In the genomic region with DNA sequence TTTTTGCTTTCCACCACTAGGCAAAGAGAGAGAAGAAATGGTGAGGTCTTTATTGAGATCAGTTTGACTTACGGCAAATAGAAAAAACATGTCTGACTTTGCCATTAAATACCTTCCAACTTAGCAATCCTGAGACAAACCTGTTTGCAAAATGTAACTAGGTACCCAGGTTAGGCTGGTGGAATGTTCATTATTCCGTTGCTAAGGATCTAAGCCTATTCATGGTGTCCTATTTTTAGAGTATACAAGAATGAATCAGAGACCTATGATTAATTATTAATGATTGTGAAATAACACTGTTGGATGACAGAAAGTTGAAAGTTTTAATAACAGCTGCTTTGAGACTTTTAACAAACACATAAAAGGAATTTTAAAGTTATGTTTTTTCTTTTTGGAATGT, we compare ENCODE assay signal across 18 cellular contexts. TPM values are rescaled to one million over a fixed set of nuclear protein-coding genes. Genes with fewer than 3 reads are reported as not detected.
A peak's percentile ranks its signal among the peaks of the same experiment; 100 is the strongest.
DNase-seq lines count a peak whose midpoint lies in the region; ATAC-seq, FAIRE-seq and TF ChIP-seq lines count a peak whose summit lies in the region.
"Had no signal": no experiment of that assay in that cellular context is flagged by ENCODE, and none has a peak within 500 bp of the region (broad histone marks: within the 10 kb centered on the region; RNA-seq: fewer than 3 reads in every experiment).

No MANE protein-coding gene starts in this region.

- H3K36me3 ChIP-seq in mammary epithelial cell (ENCODE audit: insufficient read depth, low read length): no peaks in the 10 kb centered on the region
- no peaks in the 10 kb centered on the region for H3K36me3 ChIP-seq in kidney (ENCODE audit: control insufficient read depth in 1 of 2, insufficient read depth in 2 of 2, low read length in 2 of 2)
- no peaks in the 10 kb centered on the region for H3K36me3 ChIP-seq in naive thymus-derived CD4-positive, alpha-beta T cell (ENCODE audit: control insufficient read depth in 2 of 3, insufficient read depth in 3 of 3, low read length in 3 of 3)
- H3K36me3 ChIP-seq in spleen: no peaks in the 10 kb centered on the region

- H4K20me1 ChIP-seq in mammary epithelial cell (ENCODE audit: insufficient read depth, low read length): no peaks in the 10 kb centered on the region

- no peaks in the 10 kb centered on the region for H3K4me1 Mint-ChIP-seq in naive thymus-derived CD4-positive, alpha-beta T cell
- H3K4me1 Mint-ChIP-seq: activated CD4-positive, alpha-beta T cell treated with anti-CD3 and anti-CD28 coated beads for 36 hours; neural crest cell had no signal

- H3K79me2 ChIP-seq in mammary epithelial cell (ENCODE audit: insufficient read depth, low read length): no peaks in the 10 kb centered on the region

- dilution Hi-C loops in mammary epithelial cell (cut with HindIII; ENCODE audit: low sequenced_read_pairs): no loop called here

- peak overlapping the region; percentile 77 for H2AFZ ChIP-seq in mammary epithelial cell (ENCODE audit: low read depth, low read length)

- no peak for ATAC-seq in naive thymus-derived CD4-positive, alpha-beta T cell
- no peak for ATAC-seq in GM18867 (IDR thresholded peaks at IDR 0.05; ENCODE audit: unreplicated experiment)
- ATAC-seq: activated CD4-positive, alpha-beta T cell treated with anti-CD3 and anti-CD28 coated beads for 36 hours; effector memory CD8-positive, alpha-beta T cell had no signal

- peaks cover 0 to 2% (median 0%) of the 10 kb centered on the region in 11 donors for H3K9me3 Mint-ChIP-seq in naive thymus-derived CD4-positive, alpha-beta T cell
- H3K9me3 Mint-ChIP-seq: IgD-negative memory B cell, neural crest cell had no signal

- H3K27ac Mint-ChIP-seq in naive thymus-derived CD4-positive, alpha-beta T cell: no peak overlapping the region
- H3K27ac Mint-ChIP-seq: activated CD4-positive, alpha-beta T cell treated with anti-CD3 and anti-CD28 coated beads for 36 hours; effector memory CD8-positive, alpha-beta T cell; IgD-negative memory B cell had no signal

- CTCF ChIA-PET in mammary epithelial cell (lab: Charles Lee; ENCODE audit: low non-redundant PET): interaction anchor here (0.5 to 0.9 kb wide), 2 partner anchors 16 to 17 kb away, joined by 5 to 11 read pairs; no protein-coding TSS in a partner anchor
- CTCF ChIA-PET in naive thymus-derived CD4-positive, alpha-beta T cell (lab: Charles Lee): no interaction called here

- no peaks in the 10 kb centered on the region for H3K9me3 ChIP-seq in mammary epithelial cell (replicated peaks; ENCODE audit: insufficient read depth, low read length)
- H3K9me3 ChIP-seq in kidney (ENCODE audit: control insufficient read depth in 1 of 2, low read length in 2 of 2): no peaks in the 10 kb centered on the region
- H3K9me3 ChIP-seq in naive thymus-derived CD4-positive, alpha-beta T cell (ENCODE audit: control insufficient read depth in 2 of 3, low read length in 3 of 3): no peaks in the 10 kb centered on the region
- H3K9me3 ChIP-seq in spleen: no peaks in the 10 kb centered on the region
- H3K9me3 ChIP-seq: Caco-2 had no signal

- no peaks in the 10 kb centered on the region for H3K36me3 Mint-ChIP-seq in naive thymus-derived CD4-positive, alpha-beta T cell
- H3K36me3 Mint-ChIP-seq: IgD-negative memory B cell had no signal

- POLR2A ChIA-PET in naive thymus-derived CD4-positive, alpha-beta T cell (lab: Charles Lee): no interaction called here

- DNase-seq in HT-29 (ENCODE audit: low spot score) (peak; percentile 83), mammary epithelial cell (peak; percentile 98), kidney (no peak), retinal pigment epithelial cell (ENCODE audit: low read depth) (peak; percentile 91), lower leg skin (ENCODE audit: low spot score in 2 of 2) (no peak), spleen (no peak)
- no peak for DNase-seq in naive thymus-derived CD4-positive, alpha-beta T cell
- DNase-seq: activated CD4-positive, alpha-beta T cell treated with anti-CD3 and anti-CD28 coated beads for 36 hours; amniotic stem cell; Caco-2; effector memory CD8-positive, alpha-beta T cell; NCI-H1092 treated with DMSO at 0.1 percent for 48 hours; NCI-H2171 treated with DMSO at 0.1 percent for 48 hours; NCI-H774 had no signal

- H3K4me3 ChIP-seq in mammary epithelial cell (replicated peaks in 1 of 3; ENCODE audit: insufficient read depth in 1 of 3, low read depth in 2 of 3, low read length in 3 of 3) (peak overlapping the region in 1 of 3 experiments; percentile 7), kidney (ENCODE audit: low read length in 2 of 2) (peak overlapping the region; percentile 11 to 36), retinal pigment epithelial cell (ENCODE audit: low read length) (no peak overlapping the region), lower leg skin (ENCODE audit: low read depth, poor library complexity, severe bottlenecking) (no peak overlapping the region), spleen (no peak overlapping the region)
- no peak overlapping the region for H3K4me3 ChIP-seq in naive thymus-derived CD4-positive, alpha-beta T cell (ENCODE audit: low read length)

- intact Hi-C loops in mammary epithelial cell (cut with micrococcal nuclease): loop anchor here (2.0 kb wide), 1 partner anchor 16 kb away; no protein-coding TSS in a partner anchor
- intact Hi-C loops in kidney (cut with DNase I): no loop called here
- intact Hi-C loops in lower leg skin (cut with DNase I; ENCODE audit: low total_unique reads): loop anchor here (5.0 kb wide), 1 partner anchor 487 kb away; no protein-coding TSS in a partner anchor
- intact Hi-C loops in naive thymus-derived CD4-positive, alpha-beta T cell (cut with micrococcal nuclease): no loop called here
- intact Hi-C loops in spleen (cut with DNase I; ENCODE audit: low total_unique reads): no loop called here

- peaks cover 40% of the 10 kb centered on the region for H3K4me1 ChIP-seq in mammary epithelial cell (ENCODE audit: insufficient read depth, low read length)
- peaks cover 6 to 13% of the 10 kb centered on the region in 2 donors for H3K4me1 ChIP-seq in kidney (ENCODE audit: control insufficient read depth in 1 of 2, insufficient read depth in 1 of 2, low read depth in 1 of 2, low read length in 2 of 2)
- no peaks in the 10 kb centered on the region for H3K4me1 ChIP-seq in naive thymus-derived CD4-positive, alpha-beta T cell (ENCODE audit: control insufficient read depth in 2 of 2, insufficient read depth in 2 of 2, low read length in 2 of 2)
- H3K4me1 ChIP-seq in spleen: peaks cover 0 to 14% (median 6%) of the 10 kb centered on the region in 6 donors
- H3K4me1 ChIP-seq: Caco-2 had no signal

- H3K4me2 ChIP-seq in mammary epithelial cell (ENCODE audit: insufficient read depth, low read depth, low read length): peak overlapping the region; percentile 60

- H3K27ac ChIP-seq in mammary epithelial cell (ENCODE audit: insufficient read depth, low read depth, low read length) (peak overlapping the region; percentile 96), kidney (ENCODE audit: low read depth in 2 of 2, low read length in 2 of 2) (peak overlapping the region; percentile 75 to 85), spleen (no peak overlapping the region)
- no peak overlapping the region for H3K27ac ChIP-seq in naive thymus-derived CD4-positive, alpha-beta T cell (ENCODE audit: low read depth, low read length)

- TF ChIP-seq CTCF in mammary epithelial cell (conservative IDR thresholded peaks at IDR 0.05 in 1 of 2, IDR thresholded peaks at IDR 0.05 in 1 of 2; ENCODE audit: extremely low read depth in 1 of 2, insufficient read depth in 1 of 2, low read depth in 1 of 2, low read length in 2 of 2) (no peak), kidney (IDR thresholded peaks at IDR 0.05; ENCODE audit: borderline replicate concordance, extremely low read depth, insufficient read depth) (no peak), retinal pigment epithelial cell (conservative IDR thresholded peaks at IDR 0.05; ENCODE audit: low read depth, low read length) (no peak), lower leg skin (IDR thresholded peaks at IDR 0.05) (no peak), spleen (IDR thresholded peaks at IDR 0.05 in 8 of 11, conservative IDR thresholded peaks at IDR 0.05 in 3 of 11) (no peak)

- H3K27me3 Mint-ChIP-seq in naive thymus-derived CD4-positive, alpha-beta T cell: peaks cover 9 to 27% (median 20%) of the 10 kb centered on the region in 5 donors

- WGBS in mammary epithelial cell (ENCODE audit: low coverage, missing lambda C conversion rate): 6% methylated on average over 2 of the region's 2 CpGs
- WGBS in lower leg skin, 2 donors: 30 to 36% methylated on average over 2 of the region's 2 CpGs
- 74 to 88% (median 80%) methylated on average over 2 of the region's 2 CpGs for WGBS in spleen, 5 donors

- peak; percentile 94 for FAIRE-seq in kidney (lab: Jason Lieb, UNC)

- in situ Hi-C loops in mammary epithelial cell (cut with MboI; ENCODE audit: low sequenced_read_pairs in 2 of 2): loop anchor here in 1 of 2 donors (10.0 kb wide), 2 partner anchors 196 to 286 kb away; a partner anchor contains a TSS

- TF ChIP-seq POLR2A in lower leg skin (IDR thresholded peaks at IDR 0.05) (no peak), spleen (IDR thresholded peaks at IDR 0.05) (no peak)

- BruUV-seq in mammary epithelial cell (replicated peaks; lab: Mats Ljungman, UMichigan): no TSS peak

- H3K27me3 ChIP-seq in mammary epithelial cell (ENCODE audit: insufficient read depth, low read length): no peaks in the 10 kb centered on the region
- no peaks in the 10 kb centered on the region for H3K27me3 ChIP-seq in naive thymus-derived CD4-positive, alpha-beta T cell (ENCODE audit: control insufficient read depth in 2 of 2, insufficient read depth in 2 of 2, low read length in 2 of 2)
- no peaks in the 10 kb centered on the region for H3K27me3 ChIP-seq in spleen (replicated peaks in 1 of 7)

- no peak overlapping the region for H3K4me3 Mint-ChIP-seq in naive thymus-derived CD4-positive, alpha-beta T cell
- H3K4me3 Mint-ChIP-seq: activated CD4-positive, alpha-beta T cell treated with anti-CD3 and anti-CD28 coated beads for 36 hours; effector memory CD8-positive, alpha-beta T cell; IgD-negative memory B cell; neural crest cell had no signal

- H3K9ac ChIP-seq in mammary epithelial cell (ENCODE audit: insufficient read depth, low read length) (peak overlapping the region; percentile 33), kidney (ENCODE audit: low read length in 2 of 2) (no peak overlapping the region)

RNA-seq across cellular contexts. Expression of a gene that starts 53.6 kb away (rescaled TPM):
- 5.3 and 6.8 TPM in 2 replicates for total RNA-seq in HT-29 (2014; rRNA removed; shearing (Covaris generic))
- total RNA-seq in mammary epithelial cell (not detected), kidney (20.0 TPM), lower leg skin (1 to 10 TPM in 1 of 4 donors, under 1 TPM in 2, not detected in 1; 0.32 to 2.9 (median 0.52) TPM), spleen (10 to 100 TPM in 6 of 7 donors, 1 to 10 TPM in 1; 5.8 to 41.4 (median 27.9) TPM)
- polyA plus RNA-seq in mammary epithelial cell (0.08 TPM), kidney (ENCODE audit: insufficient read depth, low read depth, low replicate concordance) (6.5 TPM), spleen (10 to 100 TPM in 2 of 3 donors, 1 to 10 TPM in 1; 8.5 to 48.6 (median 16.6) TPM)
- polyA minus RNA-seq in mammary epithelial cell: not detected
- under 1 TPM in 1 of 5 experiments, not detected in 4; 0.49 TPM for total RNA-seq in naive thymus-derived CD4-positive, alpha-beta T cell
- polyA plus RNA-seq in naive thymus-derived CD4-positive, alpha-beta T cell: not detected
- total RNA-seq: activated CD4-positive, alpha-beta T cell treated with anti-CD3 and anti-CD28 coated beads for 36 hours; G401; neural crest cell had no signal

Comparison
In these comparisons a context has a peak if more than half of its experiments do, and no peak if none do; other contexts are left out.
1. DNase-seq: peak in HT-29 (single experiment), mammary epithelial cell (single experiment) and retinal pigment epithelial cell (single experiment); none in kidney (single experiment), lower leg skin (0 of 2), naive thymus-derived CD4-positive, alpha-beta T cell (0 of 9) and spleen (single experiment).
2. H3K27ac ChIP-seq: peak in mammary epithelial cell (single experiment) and kidney (2 of 2); none in naive thymus-derived CD4-positive, alpha-beta T cell (single experiment) and spleen (0 of 8).
3. H3K4me3 ChIP-seq: peak in kidney (2 of 2); none in retinal pigment epithelial cell (single experiment), lower leg skin (single experiment), naive thymus-derived CD4-positive, alpha-beta T cell (single experiment) and spleen (0 of 8).
4. intact Hi-C loops: an anchor here in mammary epithelial cell (2.0 kb wide) and lower leg skin (5.0 kb wide); none called in kidney, naive thymus-derived CD4-positive, alpha-beta T cell and spleen.